ENCODE assay signal across 24 cellular contexts in genomic region chr20:62752181-62752670, GRCh38. TPM values are rescaled to one million over a fixed set of nuclear protein-coding genes. Genes with fewer than 3 reads are reported as not detected.
DNase-seq lines count a peak whose midpoint lies in the region; ATAC-seq, FAIRE-seq and TF ChIP-seq lines count a peak whose summit lies in the region.
"Had no signal": no experiment of that assay in that cellular context is flagged by ENCODE, and none has a peak within 500 bp of the region (broad histone marks: within the 10 kb centered on the region; RNA-seq: fewer than 3 reads in every experiment).

No MANE protein-coding gene starts in this region.

- no peaks in the 10 kb centered on the region for H3K79me2 ChIP-seq in H1 (ENCODE audit: control insufficient read depth in 1 of 2, insufficient read depth in 2 of 2, low read length in 2 of 2)

- no peak for TF ChIP-seq RAD21 in H1 (IDR thresholded peaks at IDR 0.05 in 1 of 2, conservative IDR thresholded peaks at IDR 0.05 in 1 of 2; ENCODE audit: low read depth in 2 of 2, low read length in 2 of 2)

- no peak overlapping the region for H3K4me3 ChIP-seq in H1 (ENCODE audit: extremely low read depth in 1 of 4, insufficient read depth in 2 of 4, low read depth in 3 of 4, low read length in 4 of 4)
- no peak overlapping the region for H3K4me3 ChIP-seq in lower lobe of right lung
- H3K4me3 ChIP-seq in stomach smooth muscle (ENCODE audit: low read length in 2 of 2): peak overlapping the region in 1 of 2 donors; percentile 29
- H3K4me3 ChIP-seq: uterus had no signal

- H3K9me3 ChIP-seq in H1 (ENCODE audit: insufficient read depth in 2 of 2, low read depth in 1 of 2, low read length in 1 of 2): no peaks in the 10 kb centered on the region
- no peaks in the 10 kb centered on the region for H3K9me3 ChIP-seq in lower lobe of right lung
- peaks cover 0 to 2% of the 10 kb centered on the region in 2 donors for H3K9me3 ChIP-seq in stomach smooth muscle (ENCODE audit: control insufficient read depth in 2 of 2, low read length in 2 of 2)
- H3K9me3 ChIP-seq: uterus had no signal

- no peak overlapping the region for H4K8ac ChIP-seq in H1 (ENCODE audit: extremely low read depth, insufficient read depth, low read length)

- H3K36me3 ChIP-seq in H1 (ENCODE audit: control insufficient read depth in 2 of 4, insufficient read depth in 4 of 4, low read length in 3 of 4) (no peaks in the 10 kb centered on the region), lower lobe of right lung (no peaks in the 10 kb centered on the region), stomach smooth muscle (ENCODE audit: control insufficient read depth in 2 of 2, insufficient read depth in 2 of 2, low read length in 2 of 2) (no peaks in the 10 kb centered on the region)
- H3K36me3 ChIP-seq: brain microvascular endothelial cell, uterus had no signal

- peak; percentile 41 for DNase-seq in NCI-H82 (lab: John Stamatoyannopoulos, UW)
- DNase-seq in NCI-H82 treated with DMSO at 0.1 percent for 48 hours (lab: John Stamatoyannopoulos, UW; ENCODE audit: unreplicated experiment): no peak
- no peak for DNase-seq in H1 (ENCODE audit: low read depth in 1 of 2, low spot score in 2 of 2)
- DNase-seq in lower lobe of right lung: peak; percentile 33
- DNase-seq in T-helper 1 cell: no peak
- DNase-seq: 8988T; activated naive CD8-positive, alpha-beta T cell treated with anti-CD3 and anti-CD28 coated beads for 36 hours; activated T-cell treated with anti-CD3 and anti-CD28 coated beads, Interleukin-2, amount 50 U/mL, for 72 hours; brain microvascular endothelial cell; DMS 273 treated with DMSO at 0.1 percent for 48 hours; GDM1; H9; hippocampal formation; islet precursor cell; natural killer cell; NCI-H1105; NCI-H510A; uterus had no signal

- ATAC-seq in lower lobe of right lung (no peak), HG02759 (IDR thresholded peaks at IDR 0.05; ENCODE audit: unreplicated experiment) (no peak), HG02763 (IDR thresholded peaks at IDR 0.05; ENCODE audit: unreplicated experiment) (no peak)
- ATAC-seq: activated T-cell treated with anti-CD3 and anti-CD28 coated beads, Interleukin-2, amount 50 U/mL, for 72 hours; natural killer cell had no signal

- TF ChIP-seq CTCF in H1 (IDR thresholded peaks at IDR 0.05; ENCODE audit: control extremely low read depth in 1 of 3, insufficient read depth in 1 of 3, low read depth in 1 of 3, low read length in 3 of 3) (no peak), lower lobe of right lung (IDR thresholded peaks at IDR 0.05) (no peak)

- no peak overlapping the region for H3K56ac ChIP-seq in H1 (replicated peaks; ENCODE audit: insufficient read length, low read depth, low read length)

- no peaks in the 10 kb centered on the region; a peak in 2 of 7 replicates for H3K27me3 ChIP-seq in H1 (replicated peaks in 1 of 4; ENCODE audit: control insufficient read depth in 3 of 4, extremely low read depth in 1 of 4, insufficient read depth in 3 of 4, low read length in 3 of 4)
- H3K27me3 ChIP-seq in lower lobe of right lung (ENCODE audit: low read depth): peaks cover 22% of the 10 kb centered on the region
- H3K27me3 ChIP-seq in stomach smooth muscle (ENCODE audit: control insufficient read depth in 1 of 2, insufficient read depth in 2 of 2, low read length in 2 of 2): no peaks in the 10 kb centered on the region
- H3K27me3 ChIP-seq: brain microvascular endothelial cell, uterus had no signal

- no peak overlapping the region for H2BK12ac ChIP-seq in H1 (ENCODE audit: low read depth, low read length)

- CTCF ChIA-PET in H1 (lab: Charles Lee; ENCODE audit: partially characterized antibody): interaction anchor here (1.0 to 2.2 kb wide), 10 partner anchors 11 to 82 kb away, joined by 3 to 15 read pairs (median 3); no protein-coding TSS in a partner anchor

- no peak for FAIRE-seq in H1 (lab: Jason Lieb, UNC)
- FAIRE-seq: GM19239 had no signal

- intact Hi-C loops in lower lobe of right lung (cut with DNase I): no loop called here

- H3K4me2 ChIP-seq in H1 (ENCODE audit: insufficient read depth in 1 of 2, low read depth in 2 of 2, low read length in 2 of 2): peak overlapping the region in 1 of 2 experiments; percentile 36; a peak in 1 of 4 replicates

- H3K4ac ChIP-seq in H1 (replicated peaks; ENCODE audit: insufficient read length, low read depth, low read length): no peak overlapping the region

- no peak overlapping the region for H2AK5ac ChIP-seq in H1 (ENCODE audit: low read depth, low read length)

- no peaks in the 10 kb centered on the region for H4K20me1 ChIP-seq in H1 (replicated peaks in 1 of 2; ENCODE audit: control insufficient read depth in 1 of 2, insufficient read depth in 2 of 2, low read length in 2 of 2)

- peaks cover 0 to 10% (median 6%) of the 10 kb centered on the region in 4 experiments; a peak in 5 of 7 replicates for H3K4me1 ChIP-seq in H1 (replicated peaks in 1 of 4; ENCODE audit: control insufficient read depth in 3 of 4, insufficient read depth in 4 of 4, low read length in 3 of 4)
- no peaks in the 10 kb centered on the region for H3K4me1 ChIP-seq in lower lobe of right lung
- peaks cover 15% of the 10 kb centered on the region for H3K4me1 ChIP-seq in stomach smooth muscle (ENCODE audit: control insufficient read depth, insufficient read depth, low read length)
- H3K4me1 ChIP-seq: uterus had no signal

- no peak overlapping the region for H4K91ac ChIP-seq in H1 (replicated peaks; ENCODE audit: insufficient read length, low read length)

- H4K5ac ChIP-seq in H1 (ENCODE audit: insufficient read length, low read depth, low read length): no peak overlapping the region

- H3K27ac ChIP-seq in H1 (ENCODE audit: low read depth, low read length): no peak overlapping the region
- H3K27ac ChIP-seq in lower lobe of right lung: no peak overlapping the region
- peak overlapping the region; percentile 55 for H3K27ac ChIP-seq in stomach smooth muscle (ENCODE audit: low read length)
- H3K27ac ChIP-seq: brain microvascular endothelial cell, uterus had no signal

- H3K18ac ChIP-seq in H1 (ENCODE audit: extremely low read depth, low read length): peak overlapping the region; percentile 10; the same call in 1 of the 2 replicates

- H2BK20ac ChIP-seq in H1 (ENCODE audit: low read length): no peak overlapping the region

- no peak overlapping the region for H3K23ac ChIP-seq in H1 (ENCODE audit: insufficient read length)

- no peak overlapping the region; the same call in 1 of the 2 replicates for H2BK15ac ChIP-seq in H1 (ENCODE audit: low read length)

- no peaks in the 10 kb centered on the region for H3K79me1 ChIP-seq in H1 (ENCODE audit: low read depth, low read length)

- 52% methylated on average over 13 of the region's 22 CpGs; no CpG with 5 or more reads in 1 of the 2 experiments for WGBS in H1 (ENCODE audit: extremely low coverage in 1 of 2, insufficient coverage in 1 of 2, insufficient read length in 1 of 2, insufficient replicate concordance in 2 of 2, low coverage in 1 of 2, low lambda C conversion rate in 2 of 2, missing lambda C conversion rate in 1 of 2), 2 experiments

- H3K14ac ChIP-seq in H1 (ENCODE audit: insufficient read length): no peak overlapping the region

- no peaks in the 10 kb centered on the region; the same call in 1 of the 2 replicates for H3K23me2 ChIP-seq in H1 (ENCODE audit: low read depth, low read length)

- TF ChIP-seq EP300 in H1 (IDR thresholded peaks at IDR 0.05; ENCODE audit: borderline replicate concordance in 1 of 2, low read depth in 2 of 2, low read length in 2 of 2): no peak

- TF ChIP-seq POLR2A in H1 (IDR thresholded peaks at IDR 0.05; ENCODE audit: control extremely low read depth in 1 of 2, low read depth in 2 of 2, low read length in 2 of 2): no peak

- POLR2A ChIA-PET in H1 (lab: Charles Lee; ENCODE audit: partially characterized antibody): interaction anchor here (2.0 kb wide), 1 partner anchor 9 kb away, joined by 5 read pairs; no protein-coding TSS in a partner anchor

- H2AFZ ChIP-seq in H1 (ENCODE audit: low read length): no peak overlapping the region

- no peak overlapping the region for H2BK5ac ChIP-seq in H1 (ENCODE audit: low read depth, low read length)

- H3K9ac ChIP-seq in H1 (replicated peaks in 1 of 4; ENCODE audit: extremely low read depth in 1 of 4, low read depth in 3 of 4, low read length in 3 of 4) (no peak overlapping the region), stomach smooth muscle (ENCODE audit: low read length in 2 of 2) (no peak overlapping the region)

- no peak overlapping the region for H2BK120ac ChIP-seq in H1 (replicated peaks; ENCODE audit: low read depth, low read length)

RNA-seq across cellular contexts. Expression of gene NTSR1, which starts 43.6 kb away (rescaled TPM):
- 0.75 and 0.89 TPM in 2 replicates for total RNA-seq in H1 (2021; fragmentation: NEBNext Ultra II Directional; extraction: Animal tissue kit (Norgen Biotek cat#: 25700))
- 0.53 and 0.97 TPM in 2 replicates for polyA plus RNA-seq in H1 (2011; rRNA removed)
- polyA plus RNA-seq in H1 (2011; cell fraction: cytosol; rRNA removed): 0.32 TPM
- polyA plus RNA-seq in H1 (2011; cell fraction: nucleus; rRNA removed): 0.53 TPM
- 0.15 to 0.68 TPM (median 0.34 TPM) in 4 replicates for polyA plus RNA-seq in H1 (2012, experiment 1 of 2)
- 0.43 TPM for polyA plus RNA-seq in H1 (2012, experiment 2 of 2)
- 0.77 TPM for polyA plus RNA-seq in H1 (2013, experiment 1 of 2)
- 0.87 TPM for polyA plus RNA-seq in H1 (2013, experiment 2 of 2)
- polyA minus RNA-seq in H1 (2011; rRNA and poly(A)+ RNA removed): 0.19 and 0.24 TPM in 2 replicates
- not detected for polyA minus RNA-seq in H1 (2011; cell fraction: cytosol; rRNA and poly(A)+ RNA removed)
- 0.20 TPM for polyA minus RNA-seq in H1 (2011; cell fraction: nucleus; rRNA and poly(A)+ RNA removed)
- not detected for total RNA-seq in lower lobe of right lung
- total RNA-seq: activated CD8-positive, alpha-beta memory T cell treated with anti-CD3 and anti-CD28 coated beads for 36 hours; activated naive CD8-positive, alpha-beta T cell treated with anti-CD3 and anti-CD28 coated beads for 36 hours; activated T-cell treated with anti-CD3 and anti-CD28 coated beads, Interleukin-2, amount 50 U/mL, for 72 hours; SK-MEL-5; uterus had no signal

RNA-seq across cellular contexts. Expression of gene MRGBP, which starts 44.0 kb away (rescaled TPM):
- total RNA-seq in H1 (2021; fragmentation: NEBNext Ultra II Directional; extraction: Animal tissue kit (Norgen Biotek cat#: 25700)): 16.8 and 18.7 TPM in 2 replicates
- polyA plus RNA-seq in H1 (2011; rRNA removed): 15.0 and 16.7 TPM in 2 replicates
- polyA plus RNA-seq in H1 (2011; cell fraction: cytosol; rRNA removed): 16.9 TPM
- polyA plus RNA-seq in H1 (2011; cell fraction: nucleus; rRNA removed): 15.2 TPM
- 12.4 to 15.8 TPM (median 14.1 TPM) in 4 replicates for polyA plus RNA-seq in H1 (2012, experiment 1 of 2)
- polyA plus RNA-seq in H1 (2012, experiment 2 of 2): 12.8 TPM
- polyA plus RNA-seq in H1 (2013, experiment 1 of 2): 12.5 TPM
- 13.0 TPM for polyA plus RNA-seq in H1 (2013, experiment 2 of 2)
- 9.2 and 10.4 TPM in 2 replicates for polyA minus RNA-seq in H1 (2011; rRNA and poly(A)+ RNA removed)
- polyA minus RNA-seq in H1 (2011; cell fraction: cytosol; rRNA and poly(A)+ RNA removed): 7.4 TPM
- polyA minus RNA-seq in H1 (2011; cell fraction: nucleus; rRNA and poly(A)+ RNA removed): 9.5 TPM
- total RNA-seq in lower lobe of right lung: 8.3 TPM

RNA-seq across cellular contexts. Expression of gene OGFR, which starts 52.4 kb away (rescaled TPM):
- total RNA-seq in H1 (2021; fragmentation: NEBNext Ultra II Directional; extraction: Animal tissue kit (Norgen Biotek cat#: 25700)): 25.1 and 25.8 TPM in 2 replicates
- polyA plus RNA-seq in H1 (2011; rRNA removed): 13.9 and 26.7 TPM in 2 replicates
- 31.1 TPM for polyA plus RNA-seq in H1 (2011; cell fraction: cytosol; rRNA removed)
- polyA plus RNA-seq in H1 (2011; cell fraction: nucleus; rRNA removed): 31.9 TPM
- polyA plus RNA-seq in H1 (2012, experiment 1 of 2): 14.3 to 22.7 TPM (median 20.9 TPM) in 4 replicates
- 14.7 TPM for polyA plus RNA-seq in H1 (2012, experiment 2 of 2)
- polyA plus RNA-seq in H1 (2013, experiment 1 of 2): 14.1 TPM
- polyA plus RNA-seq in H1 (2013, experiment 2 of 2): 12.8 TPM
- 9.5 and 11.2 TPM in 2 replicates for polyA minus RNA-seq in H1 (2011; rRNA and poly(A)+ RNA removed)
- 18.2 TPM for polyA minus RNA-seq in H1 (2011; cell fraction: cytosol; rRNA and poly(A)+ RNA removed)
- 11.4 TPM for polyA minus RNA-seq in H1 (2011; cell fraction: nucleus; rRNA and poly(A)+ RNA removed)
- total RNA-seq in lower lobe of right lung: 69.4 TPM

Comparison
In these comparisons a context has a peak if more than half of its experiments do, and no peak if none do; other contexts are left out.
1. DNase-seq: peak in NCI-H82 (single experiment) and lower lobe of right lung (single experiment); none in NCI-H82 treated with DMSO at 0.1 percent for 48 hours (single experiment), H1 (0 of 2) and T-helper 1 cell (0 of 5).